ENCODE assay signal across 8 cellular contexts in the genomic region with DNA sequence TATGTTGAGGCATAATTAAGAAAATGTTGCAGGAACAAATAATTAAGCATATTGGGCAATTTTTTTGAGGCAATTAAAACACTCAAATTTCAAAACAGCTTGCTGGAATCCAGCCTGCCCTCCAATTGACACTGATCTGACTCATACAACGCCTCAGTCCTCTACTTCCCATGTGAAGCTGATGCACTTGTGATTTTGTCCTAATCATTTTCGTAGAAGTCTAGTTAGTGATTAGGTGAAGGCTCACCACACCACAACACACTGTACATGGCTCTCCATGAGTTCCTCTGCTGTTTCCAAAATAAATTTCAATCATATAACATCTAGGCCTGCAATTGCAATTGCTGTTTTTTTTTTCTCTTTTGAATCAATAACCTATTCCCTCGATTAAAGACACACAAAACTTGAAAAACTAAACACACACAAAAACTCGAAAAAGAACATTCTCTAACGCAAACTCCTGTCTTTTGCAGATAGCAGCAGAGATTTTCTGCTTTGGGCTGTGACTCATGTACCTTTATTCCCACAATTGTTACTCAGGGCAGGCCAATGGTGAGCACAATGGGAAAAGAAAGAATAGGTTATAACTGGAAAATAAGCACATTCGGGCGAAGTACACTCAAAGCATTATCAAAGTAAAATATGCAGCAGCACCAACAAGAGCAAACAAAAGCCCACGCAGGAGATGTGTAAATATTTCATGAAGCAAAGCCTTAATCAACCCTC. TPM values are rescaled to one million over a fixed set of nuclear protein-coding genes. Genes with fewer than 3 reads are reported as not detected.
DNase-seq lines count a peak whose midpoint lies in the region; ATAC-seq and TF ChIP-seq lines count a peak whose summit lies in the region.

No MANE protein-coding gene starts in this region.

- peak; percentile 19 to 52 (median 48) for ATAC-seq in natural killer cell
- ATAC-seq in HG03175 (IDR thresholded peaks at IDR 0.05; ENCODE audit: unreplicated experiment): no peak

- no peak for TF ChIP-seq CTCF in natural killer cell (IDR thresholded peaks at IDR 0.05)

- no peaks in the 10 kb centered on the region for H3K27me3 Mint-ChIP-seq in natural killer cell (ENCODE audit: low read depth in 2 of 2)

- peak overlapping the region; percentile 91 for H3K4me3 Mint-ChIP-seq in natural killer cell

- intact Hi-C loops in natural killer cell (cut with micrococcal nuclease): loop anchor here (5.0 to 10.0 kb wide), 2 partner anchors 34 to 481 kb away; no protein-coding TSS in a partner anchor

- H3K4me1 Mint-ChIP-seq in natural killer cell: peaks cover 69 to 70% of the 10 kb centered on the region in 2 donors

- in situ Hi-C loops in Caki2 (cut with HindIII; ENCODE audit: low pct_unique_long_range_greater_than_20kb, low sequenced_read_pairs): no loop called here

- H3K36me3 Mint-ChIP-seq in natural killer cell: no peaks in the 10 kb centered on the region

- DNase-seq in Caki2 (ENCODE audit: low read depth): peak; percentile 47
- peak; percentile 86 for DNase-seq in NOMO-1 treated with dmso at 0.1 percent for 144 hours (lab: John Stamatoyannopoulos, UW; ENCODE audit: unreplicated experiment)
- DNase-seq in dermis blood vessel endothelial cell: peak; percentile 29
- DNase-seq in natural killer cell: no peak
- DNase-seq in stimulated activated CD8-positive, alpha-beta memory T cell treated with anti-CD3 and anti-CD28 coated beads, Interleukin-4, amount 100 ng/mL, for 48 hours: no peak
- no peak for DNase-seq in Ammon's horn (ENCODE audit: low spot score)
- DNase-seq in NCI-H1694 treated with DMSO at 0.1 percent for 48 hours (lab: John Stamatoyannopoulos, UW): no peak

- H3K27ac Mint-ChIP-seq in natural killer cell: peak overlapping the region in 1 of 2 donors; percentile 96

- no peaks in the 10 kb centered on the region for H3K9me3 Mint-ChIP-seq in natural killer cell

RNA-seq across cellular contexts. Expression of a gene that starts 1.7 kb away (rescaled TPM):
- total RNA-seq in Caki2 (2014; rRNA removed; shearing (Covaris generic); ENCODE audit: low replicate concordance): 0.43 and 0.71 TPM in 2 replicates
- total RNA-seq in dermis blood vessel endothelial cell (0.51 and 1.5 TPM in 2 replicates), natural killer cell (10 to 100 TPM; 48.3 to 50.7 (median 48.5) TPM)

Comparison
In these comparisons a context has a peak if more than half of its experiments do, and no peak if none do; other contexts are left out.
1. DNase-seq: peak in Caki2 (single experiment), NOMO-1 treated with dmso at 0.1 percent for 144 hours (single experiment) and dermis blood vessel endothelial cell (single experiment); none in natural killer cell (single experiment), stimulated activated CD8-positive, alpha-beta memory T cell treated with anti-CD3 and anti-CD28 coated beads, Interleukin-4, amount 100 ng/mL, for 48 hours (single experiment), Ammon's horn (single experiment) and NCI-H1694 treated with DMSO at 0.1 percent for 48 hours (single experiment).
2. RNA of a gene that starts 1.7 kb away (total RNA-seq): 48.3 to 50.7 TPM in natural killer cell; 0.43 to 0.71 TPM in Caki2 and 0.51 to 1.5 TPM in dermis blood vessel endothelial cell; every median in the first group is over 10 times any median in the second.